24 cellular contexts compared by ENCODE assay signal in the genomic region with DNA sequence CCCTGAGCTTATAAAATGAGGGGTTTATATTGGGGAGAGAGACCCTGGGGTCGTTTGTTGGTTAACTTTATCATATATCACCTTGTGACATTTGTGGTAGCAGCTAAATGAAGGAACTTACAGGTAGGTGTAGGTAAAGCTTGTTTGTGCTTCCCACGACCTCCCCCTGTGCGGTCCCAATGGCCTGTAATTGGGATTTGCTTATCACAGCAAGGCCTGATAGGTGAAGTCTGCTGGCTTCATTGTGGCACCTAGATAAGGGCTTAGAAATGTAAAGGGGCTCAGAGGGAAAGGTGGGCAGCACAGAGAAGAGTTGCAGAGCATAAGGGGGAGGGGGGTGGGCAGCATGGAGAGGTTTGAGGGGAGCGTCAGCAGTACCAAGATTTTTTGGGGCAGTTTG. TPM values are rescaled to one million over a fixed set of nuclear protein-coding genes. Genes with fewer than 3 reads are reported as not detected.
"Had no signal": no experiment of that assay in that cellular context is flagged by ENCODE, and none has a peak within 500 bp of the region (broad histone marks: within the 10 kb centered on the region; RNA-seq: fewer than 3 reads in every experiment).

No MANE protein-coding gene starts in this region.

- H3K27me3 Mint-ChIP-seq: activated CD4-positive, alpha-beta T cell treated with anti-CD3 and anti-CD28 coated beads, Interleukin-2, amount 10 ng/mL, durations not matched to agents 24 days and 14 days; activated naive CD4-positive, alpha-beta T cell treated with anti-CD3 and anti-CD28 coated beads, Interleukin-2, amount 50 U/mL, for 24 hours; dendritic cell treated with granulocyte-macrophage colony-stimulating factor and Interleukin-4, amounts not matched to agents 40 ng/mL and 50 ng/mL, for 4 days; T-cell had no signal

- DNase-seq: activated CD4-positive, alpha-beta T cell treated with anti-CD3 and anti-CD28 coated beads, Interleukin-2, amount 10 ng/mL, durations not matched to agents 24 days and 14 days; activated CD8-positive, alpha-beta memory T cell treated with anti-CD3 and anti-CD28 coated beads for 24 hours; activated CD8-positive, alpha-beta memory T cell treated with anti-CD3 and anti-CD28 coated beads, Interleukin-2, amount 50 U/mL, for 48 hours; activated gamma-delta T cell; effector CD8-positive, alpha-beta T cell; esophagus squamous epithelium; occipital lobe; posterior cingulate gyrus; sigmoid colon; stimulated activated CD4-positive, alpha-beta T cell treated with anti-CD3 and anti-CD28 coated beads, Interleukin-4, amount 100 ng/mL, for 24 hours; T-cell; T-helper 9 cell; tibial artery had no signal

- ATAC-seq: T-cell had no signal

- H3K27ac Mint-ChIP-seq: activated CD4-positive, alpha-beta T cell treated with anti-CD3 and anti-CD28 coated beads, Interleukin-2, amount 10 ng/mL, durations not matched to agents 24 days and 14 days; dendritic cell treated with granulocyte-macrophage colony-stimulating factor and Interleukin-4, amounts not matched to agents 40 ng/mL and 50 ng/mL, for 4 days; nephron; stimulated activated effector memory CD8-positive, alpha-beta T cell treated with anti-CD3 and anti-CD28 coated beads, Interleukin-12 subunit alpha, Interleukin-12 subunit beta, amount 100 ng/mL, for 72 hours had no signal

- H3K9me3 ChIP-seq: esophagus squamous epithelium, sigmoid colon, tibial artery had no signal

- H3K27me3 ChIP-seq: esophagus squamous epithelium, sigmoid colon, tibial artery had no signal

- H3K27ac ChIP-seq: esophagus squamous epithelium, sigmoid colon, tibial artery had no signal

- H3K4me1 Mint-ChIP-seq: nephron; stimulated activated effector memory CD8-positive, alpha-beta T cell treated with anti-CD3 and anti-CD28 coated beads, Interleukin-12 subunit alpha, Interleukin-12 subunit beta, amount 100 ng/mL, for 72 hours had no signal

- H3K4me3 ChIP-seq: esophagus squamous epithelium, sigmoid colon, tibial artery had no signal

- FAIRE-seq: bronchial epithelial cell, urothelium cell line had no signal

- H3K4me1 ChIP-seq: esophagus squamous epithelium, sigmoid colon, tibial artery had no signal

- H3K4me3 Mint-ChIP-seq: activated CD4-positive, alpha-beta T cell treated with anti-CD3 and anti-CD28 coated beads, Interleukin-2, amount 10 ng/mL, durations not matched to agents 24 days and 14 days; activated naive CD4-positive, alpha-beta T cell treated with anti-CD3 and anti-CD28 coated beads, Interleukin-2, amount 50 U/mL, for 24 hours; dendritic cell treated with granulocyte-macrophage colony-stimulating factor and Interleukin-4, amounts not matched to agents 40 ng/mL and 50 ng/mL, for 4 days; nephron; stimulated activated effector memory CD8-positive, alpha-beta T cell treated with anti-CD3 and anti-CD28 coated beads, Interleukin-12 subunit alpha, Interleukin-12 subunit beta, amount 100 ng/mL, for 72 hours; T-cell had no signal

- H3K9me3 Mint-ChIP-seq: activated CD4-positive, alpha-beta T cell treated with anti-CD3 and anti-CD28 coated beads, Interleukin-2, amount 10 ng/mL, durations not matched to agents 24 days and 14 days; activated naive CD4-positive, alpha-beta T cell treated with anti-CD3 and anti-CD28 coated beads, Interleukin-2, amount 50 U/mL, for 24 hours; dendritic cell treated with granulocyte-macrophage colony-stimulating factor and Interleukin-4, amounts not matched to agents 40 ng/mL and 50 ng/mL, for 4 days; nephron; stimulated activated effector memory CD8-positive, alpha-beta T cell treated with anti-CD3 and anti-CD28 coated beads, Interleukin-12 subunit alpha, Interleukin-12 subunit beta, amount 100 ng/mL, for 72 hours; T-cell had no signal

RNA-seq across cellular contexts. Expression of a gene that starts 35.5 kb away (rescaled TPM):
- total RNA-seq: activated CD4-positive, alpha-beta T cell treated with anti-CD3 and anti-CD28 coated beads, Interleukin-2, amount 10 ng/mL, durations not matched to agents 24 days and 14 days; bronchial epithelial cell; chondrocyte; lower leg skin; mesenteric fat pad; occipital lobe; renal cortical epithelial cell; subcutaneous adipose tissue; T-cell had no signal
- polyA plus RNA-seq: sigmoid colon had no signal
